18 cellular contexts compared by ENCODE assay signal in genomic region chr4:142473960-142474338, GRCh38.
DNase-seq lines count a peak whose midpoint lies in the region; ATAC-seq and TF ChIP-seq lines count a peak whose summit lies in the region.
"Had no signal": no experiment of that assay in that cellular context is flagged by ENCODE, and none has a peak within 500 bp of the region (broad histone marks: within the 10 kb centered on the region; RNA-seq: fewer than 3 reads in every experiment).

No MANE protein-coding gene starts in this region.

- no peak overlapping the region for H3K4me3 Mint-ChIP-seq in Caco-2 (ENCODE audit: unreplicated experiment)
- H3K4me3 Mint-ChIP-seq: activated CD4-positive, alpha-beta memory T cell treated with anti-CD3 and anti-CD28 coated beads, Interleukin-2, amount 10 ng/mL, durations not matched to agents 7 days and 5 days; activated naive CD8-positive, alpha-beta T cell; activated T-cell treated with anti-CD3 and anti-CD28 coated beads, Interleukin-2, amount 50 U/mL, for 4 hours; HFFc6 had no signal

- H3K36me3 ChIP-seq in Caco-2 (ENCODE audit: control insufficient read depth, insufficient read depth, low read length) (no peaks in the 10 kb centered on the region), IMR-90 (ENCODE audit: control insufficient read depth, insufficient read depth, low read length) (no peaks in the 10 kb centered on the region), mammary epithelial cell (ENCODE audit: insufficient read depth, low read length) (no peaks in the 10 kb centered on the region), smooth muscle cell (ENCODE audit: low read depth) (no peaks in the 10 kb centered on the region)
- H3K36me3 ChIP-seq: brain microvascular endothelial cell, right atrium auricular region, upper lobe of left lung had no signal

- no peaks in the 10 kb centered on the region for H3F3A ChIP-seq in smooth muscle cell (ENCODE audit: low read depth)

- no peak for TF ChIP-seq CTCF in Caco-2 (IDR thresholded peaks at IDR 0.05; ENCODE audit: insufficient read depth in 1 of 2, low read depth in 1 of 2, low read length in 1 of 2, severe bottlenecking in 1 of 2, unreplicated experiment in 1 of 2)
- no peak for TF ChIP-seq CTCF in IMR-90 (conservative IDR thresholded peaks at IDR 0.05; ENCODE audit: low read depth, low read length)
- no peak for TF ChIP-seq CTCF in mammary epithelial cell (conservative IDR thresholded peaks at IDR 0.05 in 1 of 2, IDR thresholded peaks at IDR 0.05 in 1 of 2; ENCODE audit: extremely low read depth in 1 of 2, insufficient read depth in 1 of 2, low read depth in 1 of 2, low read length in 2 of 2)
- no peak for TF ChIP-seq CTCF in smooth muscle cell (IDR thresholded peaks at IDR 0.05; ENCODE audit: borderline replicate concordance, insufficient read depth, poor library complexity, severe bottlenecking)

- no peak overlapping the region for H3K56ac ChIP-seq in IMR-90 (ENCODE audit: extremely low read depth, insufficient read depth, low read length)

- H3K4me1 ChIP-seq in Caco-2 (peaks cover 11% of the 10 kb centered on the region), IMR-90 (ENCODE audit: control insufficient read depth, insufficient read depth, low read length) (peaks cover 1% of the 10 kb centered on the region; the same call in 1 of the 2 replicates), mammary epithelial cell (ENCODE audit: insufficient read depth, low read length) (peaks cover 29% of the 10 kb centered on the region), smooth muscle cell (ENCODE audit: low read depth) (no peaks in the 10 kb centered on the region)
- H3K4me1 ChIP-seq: right atrium auricular region, upper lobe of left lung had no signal

- H3K79me2 ChIP-seq in mammary epithelial cell (ENCODE audit: insufficient read depth, low read length) (peaks cover 5% of the 10 kb centered on the region), smooth muscle cell (ENCODE audit: low read depth) (no peaks in the 10 kb centered on the region)

- peaks cover 14% of the 10 kb centered on the region for H3K4me1 Mint-ChIP-seq in Caco-2 (ENCODE audit: low read depth, unreplicated experiment)

- no peak overlapping the region for H3K27ac Mint-ChIP-seq in Caco-2 (ENCODE audit: unreplicated experiment)
- H3K27ac Mint-ChIP-seq: activated CD4-positive, alpha-beta memory T cell treated with anti-CD3 and anti-CD28 coated beads, Interleukin-2, amount 10 ng/mL, durations not matched to agents 7 days and 5 days; activated naive CD8-positive, alpha-beta T cell; HFFc6 had no signal

- H3K27ac ChIP-seq in IMR-90 (ENCODE audit: insufficient read depth, low read length) = no peak overlapping the region
- peak overlapping the region; percentile 20 for H3K27ac ChIP-seq in mammary epithelial cell (ENCODE audit: insufficient read depth, low read depth, low read length)
- H3K27ac ChIP-seq in smooth muscle cell (ENCODE audit: low read depth) = peak overlapping the region; percentile 71
- H3K27ac ChIP-seq: brain microvascular endothelial cell, right atrium auricular region, upper lobe of left lung had no signal

- H4K20me1 ChIP-seq in IMR-90 (ENCODE audit: insufficient read depth, low read length) (no peaks in the 10 kb centered on the region), mammary epithelial cell (ENCODE audit: insufficient read depth, low read length) (no peaks in the 10 kb centered on the region), smooth muscle cell (ENCODE audit: low read depth) (no peaks in the 10 kb centered on the region)

- H4K8ac ChIP-seq in IMR-90 (ENCODE audit: low read depth in 2 of 2, low read length in 2 of 2) = no peak overlapping the region

- H2AFZ ChIP-seq in IMR-90 (replicated peaks; ENCODE audit: low read length, poor library complexity) (peak overlapping the region; percentile 27), mammary epithelial cell (ENCODE audit: low read depth, low read length) (peak overlapping the region; percentile 29), smooth muscle cell (ENCODE audit: low read depth) (no peak overlapping the region)

- POLR2A ChIA-PET in Caco-2 (lab: Charles Lee) = no interaction called here
- POLR2A ChIA-PET in IMR-90 (lab: Charles Lee; ENCODE audit: unreplicated experiment) = no interaction called here

- H2BK5ac ChIP-seq in IMR-90 (ENCODE audit: low read depth, low read length, poor library complexity, severe bottlenecking) = no peak overlapping the region

- no peak for DNase-seq in Caco-2
- no peak for DNase-seq in IMR-90
- DNase-seq in mammary epithelial cell = no peak
- DNase-seq in smooth muscle cell (lab: John Stamatoyannopoulos, UW; ENCODE audit: unreplicated experiment) = no peak
- no peak for DNase-seq in activated T-cell treated with anti-CD3 and anti-CD28 coated beads, Interleukin-2, amount 50 U/mL, for 48 hours
- no peak for DNase-seq in NCI-H1436 treated with DMSO at 0.1 percent for 48 hours (lab: John Stamatoyannopoulos, UW)
- DNase-seq: activated CD4-positive, alpha-beta memory T cell treated with anti-CD3 and anti-CD28 coated beads, Interleukin-2, amount 10 ng/mL, durations not matched to agents 7 days and 5 days; activated T-cell treated with anti-CD3 and anti-CD28 coated beads, Interleukin-2, amount 50 U/mL, for 4 hours; cortex of kidney; HFFc6; Kasumi-1; nucleus accumbens; stimulated activated naive CD4-positive, alpha-beta T cell treated with Interleukin-2 at 50 U/mL for 16 hours; upper lobe of left lung had no signal

- H3K4me3 ChIP-seq in Caco-2 (ENCODE audit: low read depth, low read length) (no peak overlapping the region), IMR-90 (ENCODE audit: insufficient read depth, low read depth, low read length) (no peak overlapping the region), mammary epithelial cell (replicated peaks in 1 of 3; ENCODE audit: insufficient read depth in 1 of 3, low read depth in 2 of 3, low read length in 3 of 3) (no peak overlapping the region), smooth muscle cell (no peak overlapping the region)
- H3K4me3 ChIP-seq: right atrium auricular region, upper lobe of left lung had no signal

- ATAC-seq in IMR-90 (ENCODE audit: low read depth) (no peak), GM18517 (IDR thresholded peaks at IDR 0.05; ENCODE audit: unreplicated experiment) (no peak)
- ATAC-seq: activated T-cell treated with anti-CD3 and anti-CD28 coated beads, Interleukin-2, amount 50 U/mL, for 4 hours had no signal

- H3K27me3 ChIP-seq in Caco-2 (replicated peaks; ENCODE audit: control insufficient read depth, insufficient read depth, low read length) (no peaks in the 10 kb centered on the region), IMR-90 (ENCODE audit: control insufficient read depth, insufficient read depth, low read length) (no peaks in the 10 kb centered on the region), mammary epithelial cell (ENCODE audit: insufficient read depth, low read length) (no peaks in the 10 kb centered on the region), smooth muscle cell (ENCODE audit: low read depth) (no peaks in the 10 kb centered on the region)
- H3K27me3 ChIP-seq: brain microvascular endothelial cell, right atrium auricular region, upper lobe of left lung had no signal

- no peak overlapping the region for H2AK5ac ChIP-seq in IMR-90 (ENCODE audit: low read depth, low read length)

- WGBS in IMR-90 (ENCODE audit: extremely low coverage in 2 of 2, insufficient read length in 1 of 2), 2 experiments = 93% methylated on average over 2 of the region's 4 CpGs; no CpG with 5 or more reads in 1 of the 2 experiments
- 92% methylated on average over 4 of the region's 4 CpGs for WGBS in mammary epithelial cell (ENCODE audit: low coverage, missing lambda C conversion rate)
- 94% methylated on average over 3 of the region's 4 CpGs for WGBS in smooth muscle cell (ENCODE audit: low lambda C conversion rate)

- H3K4ac ChIP-seq in IMR-90 (ENCODE audit: low read depth, low read length) = no peak overlapping the region

- CTCF ChIA-PET in Caco-2 (lab: Charles Lee) = interaction anchor here (0.6 kb wide), 1 partner anchor 14 kb away, joined by 3 read pairs; no protein-coding TSS in a partner anchor
- CTCF ChIA-PET in IMR-90 (lab: Yijun Ruan, JAX) = interaction anchor here (0.6 to 1.1 kb wide), 2 partner anchors 45 to 71 kb away, joined by 3 to 4 read pairs; no protein-coding TSS in a partner anchor
- CTCF ChIA-PET in mammary epithelial cell (lab: Charles Lee; ENCODE audit: low non-redundant PET) = interaction anchor here (0.6 kb wide), 2 partner anchors 283 to 347 kb away, joined by 4 to 5 read pairs; no protein-coding TSS in a partner anchor

- no peak overlapping the region for H2BK20ac ChIP-seq in IMR-90 (ENCODE audit: low read depth, low read length)

- no peak for TF ChIP-seq RAD21 in IMR-90 (IDR thresholded peaks at IDR 0.05; ENCODE audit: low read length)

- no peak overlapping the region for H2BK15ac ChIP-seq in IMR-90 (ENCODE audit: low read depth, low read length)

- no peak overlapping the region for H3K23ac ChIP-seq in IMR-90 (ENCODE audit: low read depth, low read length)

- no peaks in the 10 kb centered on the region for H3K9me3 Mint-ChIP-seq in Caco-2 (ENCODE audit: unreplicated experiment)
- H3K9me3 Mint-ChIP-seq: activated T-cell treated with anti-CD3 and anti-CD28 coated beads, Interleukin-2, amount 50 U/mL, for 4 hours; HFFc6 had no signal

- 0 out of 2 replicates have a peak overlapping the region, but pooled peaks have one; percentile 23 for H3K14ac ChIP-seq in IMR-90 (replicated peaks; ENCODE audit: low read depth, low read length)

- H3K79me1 ChIP-seq in IMR-90 (ENCODE audit: low read depth in 1 of 2, low read length in 2 of 2) = no peaks in the 10 kb centered on the region

- BruUV-seq in Caco-2 (replicated peaks; lab: Mats Ljungman, UMichigan) (TSS peak; percentile 30), IMR-90 (replicated peaks; lab: Mats Ljungman, UMichigan) (no TSS peak), mammary epithelial cell (replicated peaks; lab: Mats Ljungman, UMichigan) (TSS peak; percentile 48)

- peaks cover 10% of the 10 kb centered on the region for H3K9me1 ChIP-seq in IMR-90 (ENCODE audit: insufficient read depth, low read length)

- H3K9ac ChIP-seq in IMR-90 (ENCODE audit: low read depth, low read length) = no peak overlapping the region
- no peak overlapping the region for H3K9ac ChIP-seq in mammary epithelial cell (ENCODE audit: insufficient read depth, low read length)
- no peak overlapping the region for H3K9ac ChIP-seq in smooth muscle cell (ENCODE audit: low read depth)

- H3K4me2 ChIP-seq in IMR-90 (ENCODE audit: low read depth, low read length) (no peak overlapping the region), mammary epithelial cell (ENCODE audit: insufficient read depth, low read depth, low read length) (peak overlapping the region; percentile 10), smooth muscle cell (no peak overlapping the region)

- no peak overlapping the region for H3K18ac ChIP-seq in IMR-90 (ENCODE audit: low read depth, low read length)

- no peaks in the 10 kb centered on the region for H3K36me3 Mint-ChIP-seq in Caco-2 (ENCODE audit: insufficient read depth, unreplicated experiment)
- H3K36me3 Mint-ChIP-seq: activated naive CD8-positive, alpha-beta T cell had no signal

- dilution Hi-C loops in IMR-90 (cut with HindIII; ENCODE audit: low sequenced_read_pairs, unreplicated experiment) = no loop called here
- dilution Hi-C loops in mammary epithelial cell (cut with HindIII; ENCODE audit: low sequenced_read_pairs) = no loop called here

- no peak overlapping the region; the same call in 1 of the 2 replicates for H2BK120ac ChIP-seq in IMR-90 (ENCODE audit: low read depth, low read length)

- no peak overlapping the region for H2AK9ac ChIP-seq in IMR-90 (replicated peaks; ENCODE audit: low read depth, low read length, poor library complexity)

- no peak overlapping the region for H4K91ac ChIP-seq in IMR-90 (ENCODE audit: insufficient read depth, low read depth, low read length)

- no peaks in the 10 kb centered on the region for H3K27me3 Mint-ChIP-seq in Caco-2 (ENCODE audit: insufficient read depth, unreplicated experiment)
- H3K27me3 Mint-ChIP-seq: activated CD4-positive, alpha-beta memory T cell treated with anti-CD3 and anti-CD28 coated beads, Interleukin-2, amount 10 ng/mL, durations not matched to agents 7 days and 5 days; activated naive CD8-positive, alpha-beta T cell had no signal

- H4K5ac ChIP-seq in IMR-90 (ENCODE audit: low read depth, low read length) = no peak overlapping the region

- in situ Hi-C loops in IMR-90 (cut with MboI; ENCODE audit: low sequenced_read_pairs) (no loop called here), mammary epithelial cell (cut with MboI; ENCODE audit: low sequenced_read_pairs in 2 of 2) (no loop called here)

- TF ChIP-seq POLR2A in IMR-90 (IDR thresholded peaks at IDR 0.05; ENCODE audit: low read depth, low read length) = no peak

- H3K9me3 ChIP-seq in Caco-2 (no peaks in the 10 kb centered on the region), IMR-90 (ENCODE audit: control insufficient read depth, insufficient read depth, low read length) (no peaks in the 10 kb centered on the region), mammary epithelial cell (replicated peaks; ENCODE audit: insufficient read depth, low read length) (no peaks in the 10 kb centered on the region), smooth muscle cell (replicated peaks; ENCODE audit: low read depth) (no peaks in the 10 kb centered on the region)
- H3K9me3 ChIP-seq: right atrium auricular region, upper lobe of left lung had no signal

- intact Hi-C loops in Caco-2 (cut with micrococcal nuclease; ENCODE audit: unreplicated experiment) = loop anchor here (2.0 kb wide), 1 partner anchor 15 kb away; no protein-coding TSS in a partner anchor
- intact Hi-C loops in IMR-90 (cut with micrococcal nuclease) = no loop called here
- intact Hi-C loops in mammary epithelial cell (cut with micrococcal nuclease) = loop anchor here (2.0 to 10.0 kb wide), 2 partner anchors 69 to 251 kb away; no protein-coding TSS in a partner anchor
